22 cellular contexts compared by ENCODE assay signal in genomic region chr14:81682134-81682533, GRCh38.
DNase-seq lines count a peak whose midpoint lies in the region; TF ChIP-seq lines count a peak whose summit lies in the region.
"Had no signal": no experiment of that assay in that cellular context is flagged by ENCODE, and none has a peak within 500 bp of the region (broad histone marks: within the 10 kb centered on the region; RNA-seq: fewer than 3 reads in every experiment).

No MANE protein-coding gene starts in this region.

- no peaks in the 10 kb centered on the region for H4K20me1 ChIP-seq in osteoblast (ENCODE audit: insufficient read depth, low read length)

- H3K4me2 ChIP-seq in osteoblast (ENCODE audit: insufficient read depth, low read length) = no peak overlapping the region
- H3K4me2 ChIP-seq: SK-N-SH had no signal

- H3K4me1 ChIP-seq in osteoblast (ENCODE audit: insufficient read depth, low read length) = no peaks in the 10 kb centered on the region
- H3K4me1 ChIP-seq: BE2C had no signal

- no peaks in the 10 kb centered on the region for H3K79me2 ChIP-seq in osteoblast (ENCODE audit: insufficient read depth, low read length)

- H3K36me3 ChIP-seq in osteoblast (ENCODE audit: insufficient read depth, low read length) = no peaks in the 10 kb centered on the region
- H3K36me3 ChIP-seq: BE2C had no signal

- peak overlapping the region; percentile 97 for H3K27ac Mint-ChIP-seq in glutamatergic neuron (ENCODE audit: unreplicated experiment)
- H3K27ac Mint-ChIP-seq: T-helper 1 cell treated with Interleukin-12 subunit alpha and Interleukin-12 subunit beta and Interleukin-4 antibody, amounts not matched to agents 30 μg/mL and 1 μg/mL, for 36 hours had no signal

- H3K27me3 ChIP-seq in osteoblast (ENCODE audit: insufficient read depth, low read length) = no peaks in the 10 kb centered on the region

- peaks cover 13% of the 10 kb centered on the region for H3K27me3 Mint-ChIP-seq in glutamatergic neuron (ENCODE audit: unreplicated experiment)

- H3K9me3 ChIP-seq in osteoblast (ENCODE audit: low read depth, low read length) = peaks cover 3% of the 10 kb centered on the region
- H3K9me3 ChIP-seq: BE2C, SK-N-SH had no signal

- DNase-seq in NCI-H1105 treated with DMSO at 0.1 percent for 48 hours (lab: John Stamatoyannopoulos, UW) (peak; percentile 21), NCI-H1105 (lab: John Stamatoyannopoulos, UW) (no peak), NCI-H82 (lab: John Stamatoyannopoulos, UW) (peak; percentile 54), NCI-H82 treated with DMSO at 0.1 percent for 48 hours (lab: John Stamatoyannopoulos, UW; ENCODE audit: unreplicated experiment) (no peak), glutamatergic neuron (no peak), osteoblast (ENCODE audit: insufficient read length, low spot score, missing footprints) (no peak)
- DNase-seq in activated CD4-positive, alpha-beta T cell treated with anti-CD3 and anti-CD28 coated beads for 48 hours = no peak
- DNase-seq: 8988T; ACHN; BE2C; Calu3; Karpas-422; NCI-H1092; NCI-H1436 treated with DMSO at 0.1 percent for 48 hours; NCI-H2029; NCI-H748 treated with DMSO at 0.1 percent for 48 hours; NK-92 treated with Interleukin-12 subunit alpha and Interleukin-12 subunit beta, amount 100 ng/mL, for 24 hours; PC-3; SK-N-SH; SW 1271 had no signal

- H3K9me3 Mint-ChIP-seq in glutamatergic neuron (ENCODE audit: unreplicated experiment) = peaks cover 20% of the 10 kb centered on the region
- H3K9me3 Mint-ChIP-seq: T-helper 1 cell treated with Interleukin-12 subunit alpha and Interleukin-12 subunit beta and Interleukin-4 antibody, amounts not matched to agents 30 μg/mL and 1 μg/mL, for 36 hours had no signal

- TF ChIP-seq CTCF in glutamatergic neuron (IDR thresholded peaks at IDR 0.05; ENCODE audit: partially characterized antibody, unreplicated experiment) (no peak), osteoblast (IDR thresholded peaks at IDR 0.05; ENCODE audit: extremely low read depth, low read depth, low read length) (no peak)

- no peak overlapping the region for H3K27ac ChIP-seq in osteoblast (ENCODE audit: low read depth, low read length)

- no peak overlapping the region for H3K4me3 ChIP-seq in osteoblast (ENCODE audit: insufficient read depth, low read length)
- H3K4me3 ChIP-seq: GM12878 had no signal

- no peaks in the 10 kb centered on the region for H3K36me3 Mint-ChIP-seq in glutamatergic neuron (ENCODE audit: unreplicated experiment)

- peak overlapping the region; percentile 74 for H3K4me3 Mint-ChIP-seq in glutamatergic neuron (ENCODE audit: unreplicated experiment)
- H3K4me3 Mint-ChIP-seq: T-helper 1 cell treated with Interleukin-12 subunit alpha and Interleukin-12 subunit beta and Interleukin-4 antibody, amounts not matched to agents 30 μg/mL and 1 μg/mL, for 36 hours had no signal

- no peak overlapping the region for H2AFZ ChIP-seq in osteoblast (ENCODE audit: low read length)

- H3K4me1 Mint-ChIP-seq in glutamatergic neuron (ENCODE audit: low read depth, unreplicated experiment) = peaks cover 57% of the 10 kb centered on the region

Comparison
In these comparisons a context has a peak if more than half of its experiments do, and no peak if none do; other contexts are left out.
1. DNase-seq: peak in NCI-H1105 treated with DMSO at 0.1 percent for 48 hours (single experiment) and NCI-H82 (single experiment); none in NCI-H1105 (single experiment), NCI-H82 treated with DMSO at 0.1 percent for 48 hours (single experiment), glutamatergic neuron (single experiment), osteoblast (single experiment) and activated CD4-positive, alpha-beta T cell treated with anti-CD3 and anti-CD28 coated beads for 48 hours (single experiment).